In genomic region chr4:128488055-128488705, GRCh38 we compare ENCODE assay signal across 22 cellular contexts.
DNase-seq lines count a peak whose midpoint lies in the region; ATAC-seq, FAIRE-seq and TF ChIP-seq lines count a peak whose summit lies in the region.
"Had no signal": no experiment of that assay in that cellular context is flagged by ENCODE, and none has a peak within 500 bp of the region (broad histone marks: within the 10 kb centered on the region; RNA-seq: fewer than 3 reads in every experiment).

No MANE protein-coding gene starts in this region.

- peaks cover 22% of the 10 kb centered on the region for H3K4me1 Mint-ChIP-seq in osteocyte (ENCODE audit: unreplicated experiment)
- H3K4me1 Mint-ChIP-seq: CD14-positive monocyte; CD8-positive, alpha-beta memory T cell; GM23338; H9 had no signal

- no peak overlapping the region for H3K27ac Mint-ChIP-seq in osteocyte (ENCODE audit: unreplicated experiment)
- H3K27ac Mint-ChIP-seq: CD4-positive, alpha-beta T cell; CD8-positive, alpha-beta memory T cell; GM23338; H9 had no signal

- peak; percentile 20 for FAIRE-seq in GM12891 (lab: Jason Lieb, UNC)
- FAIRE-seq: A549, D721Med, G401.6, GM19239 had no signal

- peaks cover 5% of the 10 kb centered on the region for H3K36me3 Mint-ChIP-seq in osteocyte (ENCODE audit: unreplicated experiment)
- H3K36me3 Mint-ChIP-seq: CD14-positive monocyte had no signal

- H3K9me3 Mint-ChIP-seq in osteocyte (ENCODE audit: unreplicated experiment) = peaks cover 18% of the 10 kb centered on the region

- no peaks in the 10 kb centered on the region for H3K27me3 Mint-ChIP-seq in osteocyte (ENCODE audit: unreplicated experiment)

- no peak overlapping the region for H3K4me3 Mint-ChIP-seq in osteocyte (ENCODE audit: unreplicated experiment)
- H3K4me3 Mint-ChIP-seq: CD14-positive monocyte; CD4-positive, alpha-beta T cell; CD8-positive, alpha-beta memory T cell; GM23338; H9 had no signal

- ATAC-seq in left lobe of liver (peak; percentile 87), omental fat pad (ENCODE audit: low FRiP score) (no peak)
- ATAC-seq: A549, GM23338, HCT116 had no signal

- DNase-seq in DMS79 (lab: John Stamatoyannopoulos, UW) = peak; percentile 37
- DNase-seq in GM12891 (ENCODE audit: insufficient read length, low spot score) = no peak
- no peak for DNase-seq in left lobe of liver (ENCODE audit: low spot score)
- DNase-seq in NCI-H1417 (lab: John Stamatoyannopoulos, UW) = no peak
- no peak for DNase-seq in osteocyte (ENCODE audit: extremely low spot score, unreplicated experiment)
- no peak for DNase-seq in omental fat pad (ENCODE audit: low spot score)
- DNase-seq: 8988T; ACHN; AML-193; BE2C; CD4-positive, alpha-beta T cell; CD8-positive, alpha-beta memory T cell; DMS 273 treated with DMSO at 0.1 percent for 48 hours; DND-41; H9 had no signal

- TF ChIP-seq CTCF in osteocyte (IDR thresholded peaks at IDR 0.05) (no peak), omental fat pad (IDR thresholded peaks at IDR 0.05) (no peak)

- TF ChIP-seq POLR2A in GM12891 (IDR thresholded peaks at IDR 0.05; ENCODE audit: low read depth, low read length) = no peak

TF ChIP-seq in GM12891, 5 proteins besides CTCF, POLR2A, EP300 and RAD21:
- TF ChIP-seq SPI1 (IDR thresholded peaks at IDR 0.05; ENCODE audit: low read depth, low read length) = no peak
- no peak for TF ChIP-seq PAX5 (IDR thresholded peaks at IDR 0.05; ENCODE audit: insufficient read depth, low read length, severe bottlenecking)
- no peak for TF ChIP-seq POU2F2 (IDR thresholded peaks at IDR 0.05; ENCODE audit: low read depth, low read length)
- no peak for TF ChIP-seq TAF1 (IDR thresholded peaks at IDR 0.05; ENCODE audit: low read depth, low read length)
